ENCODE assay signal across 9 cellular contexts in the genomic region with DNA sequence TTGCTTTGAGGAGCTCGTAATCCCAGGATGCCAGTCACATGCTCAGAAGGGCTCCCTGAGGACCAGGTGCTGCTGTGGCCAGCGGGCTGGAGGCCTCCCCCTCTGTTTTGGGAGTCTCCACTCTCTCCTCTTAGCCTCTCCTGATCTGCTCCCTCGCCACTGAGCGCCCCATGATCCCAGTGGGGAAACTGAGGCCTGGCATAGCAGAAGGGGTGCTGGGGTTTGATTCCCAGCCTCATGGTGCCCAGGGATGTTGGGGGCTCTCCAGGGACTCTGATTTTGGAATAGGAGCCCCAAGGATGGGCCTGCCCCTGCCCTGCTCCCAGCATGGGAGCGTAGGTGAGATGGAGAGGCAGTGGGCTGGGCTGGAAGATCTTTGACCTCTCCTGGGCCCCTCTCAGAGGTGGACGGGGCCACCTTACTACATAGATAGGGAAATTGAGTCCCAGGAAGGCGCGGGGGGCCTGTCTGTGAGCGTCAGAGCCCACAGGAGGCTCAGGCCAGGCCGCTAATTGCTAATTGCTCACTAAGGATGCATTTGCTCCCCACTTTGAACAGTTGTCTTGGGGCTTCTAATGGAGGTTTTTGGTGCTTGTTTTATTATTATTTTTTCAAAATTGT. TPM values are rescaled to one million over a fixed set of nuclear protein-coding genes. Genes with fewer than 3 reads are reported as not detected.
A peak's percentile ranks its signal among the peaks of the same experiment; 100 is the strongest.
DNase-seq lines count a peak whose midpoint lies in the region; ATAC-seq and TF ChIP-seq lines count a peak whose summit lies in the region.
"Had no signal": no experiment of that assay in that cellular context is flagged by ENCODE, and none has a peak within 500 bp of the region (broad histone marks: within the 10 kb centered on the region; RNA-seq: fewer than 3 reads in every experiment).

No MANE protein-coding gene starts in this region.

- H4K91ac ChIP-seq in H9 (ENCODE audit: insufficient read length, low read depth, low read length): no peak overlapping the region

- H2AFZ ChIP-seq in Loucy (ENCODE audit: low read length) (0 out of 2 replicates have a peak overlapping the region, but pooled peaks have one; percentile 16), H9 (ENCODE audit: low read length) (no peak overlapping the region)

- no peak overlapping the region for H2BK120ac ChIP-seq in H9 (ENCODE audit: low read depth, low read length, poor library complexity, severe bottlenecking)

- H2AK5ac ChIP-seq in H9 (ENCODE audit: insufficient read length, low read length): no peak overlapping the region

- H3K9me2 ChIP-seq in Loucy (replicated peaks; ENCODE audit: low read depth, low read length): no peaks in the 10 kb centered on the region

- no CpG with 5 or more reads among the region's 10 CpGs for WGBS in H9 (ENCODE audit: extremely low coverage, insufficient read length, low lambda C conversion rate)

- peaks cover 54 to 75% (median 68%) of the 10 kb centered on the region in 3 donors for H3K4me1 Mint-ChIP-seq in CD8-positive, alpha-beta memory T cell
- peaks cover 56 to 70% of the 10 kb centered on the region in 2 donors for H3K4me1 Mint-ChIP-seq in effector memory CD8-positive, alpha-beta T cell (ENCODE audit: low read depth in 2 of 2)
- peaks cover 24% of the 10 kb centered on the region for H3K4me1 Mint-ChIP-seq in osteocyte (ENCODE audit: unreplicated experiment)
- peaks cover 6 to 28% of the 10 kb centered on the region in 2 experiments; a peak in 3 of 4 replicates for H3K4me1 Mint-ChIP-seq in H9

- peak overlapping the region; percentile 96 to 99 (median 98) for H3K27ac Mint-ChIP-seq in CD8-positive, alpha-beta memory T cell
- peak overlapping the region; percentile 92 to 95 for H3K27ac Mint-ChIP-seq in effector memory CD8-positive, alpha-beta T cell
- H3K27ac Mint-ChIP-seq in osteocyte (ENCODE audit: unreplicated experiment) (peak overlapping the region; percentile 66), H9 (no peak overlapping the region)

- no peak overlapping the region for H4K5ac ChIP-seq in H9 (ENCODE audit: insufficient read length, low read depth, low read length)

- H3K36me3 Mint-ChIP-seq in CD8-positive, alpha-beta memory T cell: peaks cover 0 to 19% (median 2%) of the 10 kb centered on the region in 3 donors
- peaks cover 5% of the 10 kb centered on the region for H3K36me3 Mint-ChIP-seq in effector memory CD8-positive, alpha-beta T cell (ENCODE audit: insufficient read depth)
- no peaks in the 10 kb centered on the region for H3K36me3 Mint-ChIP-seq in osteocyte (ENCODE audit: unreplicated experiment)
- no peaks in the 10 kb centered on the region for H3K36me3 Mint-ChIP-seq in H9 (ENCODE audit: insufficient read depth in 1 of 3, low read depth in 3 of 3)

- peak overlapping the region; percentile 98 for H3K9ac ChIP-seq in Loucy (ENCODE audit: low read depth, low read length, poor library complexity, severe bottlenecking)
- H3K9ac ChIP-seq in H9 (ENCODE audit: extremely low read depth, insufficient read length, low read length): no peak overlapping the region

- H4K8ac ChIP-seq in H9 (replicated peaks; ENCODE audit: insufficient read length, low read depth, low read length): no peak overlapping the region

- no peak overlapping the region for H2BK12ac ChIP-seq in H9 (ENCODE audit: insufficient read length, low read depth, low read length)

- POLR2A ChIA-PET in CD8-positive, alpha-beta memory T cell (lab: Charles Lee): interaction anchor here (1.1 to 2.7 kb wide), 2 partner anchors 9 to 19 kb away, joined by 4 to 14 read pairs; no protein-coding TSS in a partner anchor

- H3K27me3 ChIP-seq in CD8-positive, alpha-beta memory T cell (ENCODE audit: insufficient read depth, low read length, poor library complexity, severe bottlenecking): no peaks in the 10 kb centered on the region
- H3K27me3 ChIP-seq in Loucy (ENCODE audit: insufficient read depth, low read length, poor library complexity, severe bottlenecking) (no peaks in the 10 kb centered on the region), H9 (ENCODE audit: insufficient read depth, low read length) (no peaks in the 10 kb centered on the region)

- peak overlapping the region; percentile 89 for H3K27ac ChIP-seq in CD8-positive, alpha-beta memory T cell (ENCODE audit: low read depth, low read length)
- no peak overlapping the region for H3K27ac ChIP-seq in H9 (ENCODE audit: insufficient read length, low read depth, low read length)

- H3K18ac ChIP-seq in H9 (ENCODE audit: insufficient read length, low read depth, low read length): no peak overlapping the region

- no peak overlapping the region for H3K23ac ChIP-seq in H9 (ENCODE audit: insufficient read length, low read depth, low read length)

- H3K4me3 Mint-ChIP-seq in CD8-positive, alpha-beta memory T cell: peak overlapping the region; percentile 94 to 99 (median 97)
- peak overlapping the region; percentile 90 to 96 for H3K4me3 Mint-ChIP-seq in effector memory CD8-positive, alpha-beta T cell
- H3K4me3 Mint-ChIP-seq in osteocyte (ENCODE audit: unreplicated experiment) (no peak overlapping the region), H9 (no peak overlapping the region)

- no peaks in the 10 kb centered on the region for H4K20me1 ChIP-seq in Loucy (ENCODE audit: insufficient read depth, low read length, poor library complexity, severe bottlenecking)
- H4K20me1 ChIP-seq in H9 (ENCODE audit: control insufficient read depth, insufficient read depth, insufficient read length): no peaks in the 10 kb centered on the region

- no peaks in the 10 kb centered on the region for H3K23me2 ChIP-seq in H9 (ENCODE audit: insufficient read length, low read depth, low read length, poor library complexity, severe bottlenecking)

- no peaks in the 10 kb centered on the region for H3K9me3 ChIP-seq in CD8-positive, alpha-beta memory T cell (ENCODE audit: low read length)
- H3K9me3 ChIP-seq in Loucy (ENCODE audit: insufficient read depth, low read depth, low read length): no peaks in the 10 kb centered on the region
- no peaks in the 10 kb centered on the region for H3K9me3 ChIP-seq in H9 (ENCODE audit: control insufficient read depth, low read depth, low read length)

- peak overlapping the region; percentile 2 for H3K4me3 ChIP-seq in CD8-positive, alpha-beta memory T cell (ENCODE audit: low read length)
- H3K4me3 ChIP-seq in Loucy (ENCODE audit: low read length, poor library complexity, severe bottlenecking): peak overlapping the region; percentile 97

- H3K4me1 ChIP-seq in CD8-positive, alpha-beta memory T cell (ENCODE audit: insufficient read depth, low read length): peaks cover 42% of the 10 kb centered on the region
- H3K4me1 ChIP-seq in Loucy (ENCODE audit: insufficient read depth, low read length, poor library complexity, severe bottlenecking): peaks cover 53% of the 10 kb centered on the region
- H3K4me1 ChIP-seq in H9 (ENCODE audit: insufficient read depth, low read length): peaks cover 2% of the 10 kb centered on the region; the same call in 1 of the 2 replicates

- no peaks in the 10 kb centered on the region for H3K36me3 ChIP-seq in CD8-positive, alpha-beta memory T cell (ENCODE audit: insufficient read depth, low read length)
- no peaks in the 10 kb centered on the region for H3K36me3 ChIP-seq in Loucy (ENCODE audit: insufficient read depth, low read length)

- H3K79me2 ChIP-seq in Loucy (ENCODE audit: insufficient read depth, low read length): peaks cover 44% of the 10 kb centered on the region
- H3K79me2 ChIP-seq in H9 (ENCODE audit: insufficient read depth, low read length): no peaks in the 10 kb centered on the region

- H2BK20ac ChIP-seq in H9 (ENCODE audit: low read depth, low read length, poor library complexity, severe bottlenecking): no peak overlapping the region

- no peaks in the 10 kb centered on the region; the same call in 1 of the 2 replicates for H3F3A ChIP-seq in Loucy (ENCODE audit: low read depth)

- TF ChIP-seq CTCF in Loucy (conservative IDR thresholded peaks at IDR 0.05; ENCODE audit: low read length): no peak
- TF ChIP-seq CTCF in osteocyte (IDR thresholded peaks at IDR 0.05): no peak
- TF ChIP-seq CTCF in H9 (conservative IDR thresholded peaks at IDR 0.05): no peak

- CTCF ChIA-PET in CD8-positive, alpha-beta memory T cell (lab: Charles Lee): interaction anchor here (0.9 to 6.7 kb wide), 10 partner anchors 8 to 511 kb away, joined by 3 to 40 read pairs (median 6); no protein-coding TSS in a partner anchor

- no peak for ATAC-seq in effector memory CD8-positive, alpha-beta T cell (replicated peaks)
- ATAC-seq in GM19395 (IDR thresholded peaks at IDR 0.05; ENCODE audit: unreplicated experiment): no peak

- H2BK5ac ChIP-seq in H9 (ENCODE audit: insufficient read length, low read length): no peak overlapping the region

- H3K4ac ChIP-seq in H9 (ENCODE audit: low read depth, low read length): no peak overlapping the region

- peak overlapping the region; percentile 97 for H3K4me2 ChIP-seq in Loucy (ENCODE audit: low read depth, low read length, poor library complexity, severe bottlenecking)
- no peak overlapping the region for H3K4me2 ChIP-seq in H9 (ENCODE audit: insufficient read depth, insufficient read length, low read length)

- DNase-seq in CD8-positive, alpha-beta memory T cell: peak in 1 of 5 donors; percentile 32
- DNase-seq in effector memory CD8-positive, alpha-beta T cell: no peak
- no peak for DNase-seq in osteocyte (ENCODE audit: extremely low spot score, unreplicated experiment)
- no peak for DNase-seq in DMS114 treated with DMSO at 0.1 percent for 48 hours (lab: John Stamatoyannopoulos, UW; ENCODE audit: unreplicated experiment)
- no peak for DNase-seq in H9
- no peak for DNase-seq in OCI-M2 (lab: John Stamatoyannopoulos, UW; ENCODE audit: unreplicated experiment)
- DNase-seq: NCI-H1048 had no signal

- no peak overlapping the region for H3K56ac ChIP-seq in H9 (ENCODE audit: insufficient read length, low read depth, low read length)

- no peaks in the 10 kb centered on the region for H3K79me1 ChIP-seq in H9 (ENCODE audit: insufficient read depth, low read depth, low read length, poor library complexity, severe bottlenecking)

- H3K14ac ChIP-seq in H9 (ENCODE audit: insufficient read depth, low read length): no peak overlapping the region

- H2BK15ac ChIP-seq in H9 (ENCODE audit: low read depth, low read length): no peak overlapping the region

- H3K9me3 Mint-ChIP-seq in CD8-positive, alpha-beta memory T cell: no peaks in the 10 kb centered on the region
- H3K9me3 Mint-ChIP-seq in effector memory CD8-positive, alpha-beta T cell: no peaks in the 10 kb centered on the region
- H3K9me3 Mint-ChIP-seq in osteocyte (ENCODE audit: unreplicated experiment) (peaks cover 3% of the 10 kb centered on the region), H9 (no peaks in the 10 kb centered on the region)

- no peak overlapping the region for H3T11ph ChIP-seq in H9 (ENCODE audit: low read length)

- H3K27me3 Mint-ChIP-seq in CD8-positive, alpha-beta memory T cell: peaks cover 0 to 1% of the 10 kb centered on the region in 2 donors
- H3K27me3 Mint-ChIP-seq in effector memory CD8-positive, alpha-beta T cell: no peaks in the 10 kb centered on the region
- no peaks in the 10 kb centered on the region for H3K27me3 Mint-ChIP-seq in osteocyte (ENCODE audit: unreplicated experiment)
- peaks cover 3% of the 10 kb centered on the region; the same call in 1 of the 2 replicates for H3K27me3 Mint-ChIP-seq in H9 (ENCODE audit: low read depth)

RNA-seq across cellular contexts. Expression of a gene that starts 0.5 kb away (rescaled TPM):
- 10 to 100 TPM; 76.6 to 83.4 TPM for total RNA-seq in CD8-positive, alpha-beta memory T cell
- polyA plus RNA-seq in CD8-positive, alpha-beta memory T cell: 88.1 TPM
- total RNA-seq in osteocyte (4.6 TPM in 2 replicates), H9 (2021) (2.6 and 4.0 TPM in 2 replicates)

Comparison
In these comparisons a context has a peak if more than half of its experiments do, and no peak if none do; other contexts are left out.
1. H3K27ac Mint-ChIP-seq: peak in CD8-positive, alpha-beta memory T cell (8 of 8), effector memory CD8-positive, alpha-beta T cell (2 of 2) and osteocyte (single experiment); none in H9 (0 of 3).
2. H3K4me3 Mint-ChIP-seq: peak in CD8-positive, alpha-beta memory T cell (7 of 7) and effector memory CD8-positive, alpha-beta T cell (2 of 2); none in osteocyte (single experiment) and H9 (0 of 2).
3. RNA of a gene that starts 0.5 kb away (total RNA-seq): 76.6 to 83.4 TPM in CD8-positive, alpha-beta memory T cell; 4.6 TPM in osteocyte and 2.6 to 4.0 TPM in H9; every median in the first group is over 10 times any median in the second.